9 cellular contexts compared by ENCODE assay signal in genomic region chrX:40468033-40468979, GRCh38.
DNase-seq lines count a peak whose midpoint lies in the region; ATAC-seq lines count a peak whose summit lies in the region.
"Had no signal": no experiment of that assay in that cellular context is flagged by ENCODE, and none has a peak within 500 bp of the region (broad histone marks: within the 10 kb centered on the region; RNA-seq: fewer than 3 reads in every experiment).

No MANE protein-coding gene starts in this region.

- H3K9me3 ChIP-seq in BLaER1, result no peaks in the 10 kb centered on the region

- DNase-seq in HT-29 (ENCODE audit: low spot score) (peak; percentile 71), NOMO-1 (lab: John Stamatoyannopoulos, UW; ENCODE audit: unreplicated experiment in 2 of 2) (peak; percentile 76 to 85), head of caudate nucleus (peak; percentile 43 to 89 (median 78)), putamen (ENCODE audit: low spot score) (peak; percentile 83)

- no peak overlapping the region for H3K4me3 ChIP-seq in BLaER1

- H3K27me3 ChIP-seq in BLaER1, result 0 out of 2 replicates have a peak, but pooled peaks cover 3% of the 10 kb centered on the region

- H3K36me3 ChIP-seq in BLaER1, result no peaks in the 10 kb centered on the region

- H3K27me3 Mint-ChIP-seq in activated naive CD4-positive, alpha-beta T cell treated with anti-CD3 and anti-CD28 coated beads, Interleukin-2, amount 50 U/mL, for 24 hours, result no peaks in the 10 kb centered on the region

- no peak overlapping the region for H3K9ac ChIP-seq in BLaER1

- peak overlapping the region; percentile 36 for H3K4me2 ChIP-seq in BLaER1

- no peak overlapping the region for H3K4me3 Mint-ChIP-seq in activated naive CD4-positive, alpha-beta T cell treated with anti-CD3 and anti-CD28 coated beads, Interleukin-2, amount 50 U/mL, for 24 hours
- H3K4me3 Mint-ChIP-seq: natural killer cell treated with Interleukin-12 subunit alpha and Interleukin-12 subunit beta and Interleukin-15 and Interleukin-18, amount 100 ng/mL, for 72 hours had no signal

- peaks cover 63% of the 10 kb centered on the region for H3K4me1 ChIP-seq in BLaER1

- ATAC-seq in GM18520 (IDR thresholded peaks at IDR 0.05; ENCODE audit: unreplicated experiment) (peak; percentile 60), HG02623 (IDR thresholded peaks at IDR 0.05; ENCODE audit: unreplicated experiment) (no peak)

- H3K27ac ChIP-seq in BLaER1, result no peak overlapping the region

- H3K27ac Mint-ChIP-seq in activated naive CD4-positive, alpha-beta T cell treated with anti-CD3 and anti-CD28 coated beads, Interleukin-2, amount 50 U/mL, for 24 hours, result peak overlapping the region; percentile 53
- H3K27ac Mint-ChIP-seq: natural killer cell treated with Interleukin-12 subunit alpha and Interleukin-12 subunit beta and Interleukin-15 and Interleukin-18, amount 100 ng/mL, for 72 hours had no signal

- H3K36me3 Mint-ChIP-seq in activated naive CD4-positive, alpha-beta T cell treated with anti-CD3 and anti-CD28 coated beads, Interleukin-2, amount 50 U/mL, for 24 hours, result no peaks in the 10 kb centered on the region
- H3K36me3 Mint-ChIP-seq: natural killer cell treated with Interleukin-12 subunit alpha and Interleukin-12 subunit beta and Interleukin-15 and Interleukin-18, amount 100 ng/mL, for 72 hours had no signal

- H4K20me1 ChIP-seq in BLaER1, result no peaks in the 10 kb centered on the region

- intact Hi-C loops in head of caudate nucleus (cut with DNase I), result no loop called here

- no peaks in the 10 kb centered on the region for H3K9me3 Mint-ChIP-seq in activated naive CD4-positive, alpha-beta T cell treated with anti-CD3 and anti-CD28 coated beads, Interleukin-2, amount 50 U/mL, for 24 hours
- H3K9me3 Mint-ChIP-seq: natural killer cell treated with Interleukin-12 subunit alpha and Interleukin-12 subunit beta and Interleukin-15 and Interleukin-18, amount 100 ng/mL, for 72 hours had no signal

- H3K4me1 Mint-ChIP-seq in activated naive CD4-positive, alpha-beta T cell treated with anti-CD3 and anti-CD28 coated beads, Interleukin-2, amount 50 U/mL, for 24 hours, result peaks cover 41% of the 10 kb centered on the region
